8 cellular contexts compared by ENCODE assay signal in genomic region chr1:224700915-224701531, GRCh38.
DNase-seq lines count a peak whose midpoint lies in the region; ATAC-seq and TF ChIP-seq lines count a peak whose summit lies in the region.

No MANE protein-coding gene starts in this region.

- H3K9me2 ChIP-seq in SK-N-SH = no peaks in the 10 kb centered on the region

- no peak for TF ChIP-seq EP300 in SK-N-SH (IDR thresholded peaks at IDR 0.05; ENCODE audit: borderline replicate concordance in 1 of 2, low read depth in 1 of 2, low read length in 1 of 2)

- peaks cover 28% of the 10 kb centered on the region for H3K36me3 Mint-ChIP-seq in HFFc6 (ENCODE audit: low read depth)
- no peaks in the 10 kb centered on the region for H3K36me3 Mint-ChIP-seq in activated T-cell treated with anti-CD3 and anti-CD28 coated beads, Interleukin-2, amount 50 U/mL, for 4 hours (ENCODE audit: insufficient read depth)

- H3K4me3 Mint-ChIP-seq in HFFc6 = no peak overlapping the region
- no peak overlapping the region for H3K4me3 Mint-ChIP-seq in activated T-cell treated with anti-CD3 and anti-CD28 coated beads, Interleukin-2, amount 50 U/mL, for 4 hours

- TF ChIP-seq CTCF in HFFc6 (IDR thresholded peaks at IDR 0.05) (peak; percentile 79), SK-N-SH (IDR thresholded peaks at IDR 0.05) (peak; percentile 55), lower lobe of right lung (IDR thresholded peaks at IDR 0.05) (peak; percentile 20), colonic mucosa (IDR thresholded peaks at IDR 0.05) (no peak)

- ATAC-seq in lower lobe of right lung = no peak
- ATAC-seq in activated CD4-positive, CD25-positive, alpha-beta regulatory T cell treated with anti-CD3 and anti-CD28 coated beads, Interleukin-2, amount 50 U/mL, for 24 hours = no peak
- ATAC-seq in activated T-cell treated with anti-CD3 and anti-CD28 coated beads, Interleukin-2, amount 50 U/mL, for 4 hours = no peak

- no peaks in the 10 kb centered on the region for H3K9me3 ChIP-seq in SK-N-SH
- no peaks in the 10 kb centered on the region for H3K9me3 ChIP-seq in lower lobe of right lung
- no peaks in the 10 kb centered on the region for H3K9me3 ChIP-seq in colonic mucosa

- H3K27me3 ChIP-seq in SK-N-SH (ENCODE audit: insufficient read depth) (no peaks in the 10 kb centered on the region), lower lobe of right lung (ENCODE audit: low read depth) (no peaks in the 10 kb centered on the region), colonic mucosa (no peaks in the 10 kb centered on the region)

- H3K9ac ChIP-seq in SK-N-SH (no peak overlapping the region), colonic mucosa (ENCODE audit: low read depth in 2 of 2, low read length in 2 of 2) (no peak overlapping the region)

- 60% methylated on average over 4 of the region's 4 CpGs for WGBS in SK-N-SH (ENCODE audit: low lambda C conversion rate)

- H3K27me3 Mint-ChIP-seq in HFFc6 (ENCODE audit: insufficient read depth) = peaks cover 1% of the 10 kb centered on the region; the same call in 1 of the 2 replicates
- peaks cover 2% of the 10 kb centered on the region for H3K27me3 Mint-ChIP-seq in activated T-cell treated with anti-CD3 and anti-CD28 coated beads, Interleukin-2, amount 50 U/mL, for 4 hours (ENCODE audit: low read depth)

- CTCF ChIA-PET in SK-N-SH (lab: Yijun Ruan, JAX) = interaction anchor here (0.8 to 3.7 kb wide), 5 partner anchors 12 to 222 kb away, joined by 3 to 19 read pairs (median 7); no protein-coding TSS in a partner anchor

- H3K79me2 ChIP-seq in SK-N-SH (ENCODE audit: insufficient read depth) = peaks cover 6% of the 10 kb centered on the region; the same call in 1 of the 2 replicates

- POLR2A ChIA-PET in SK-N-SH (lab: Yijun Ruan, JAX) = no interaction called here

- 0 out of 2 replicates have a peak overlapping the region, but pooled peaks have one; percentile 8 for H3K27ac Mint-ChIP-seq in HFFc6

- peaks cover 22% of the 10 kb centered on the region for H3K4me1 Mint-ChIP-seq in HFFc6 (ENCODE audit: low read depth)
- no peaks in the 10 kb centered on the region for H3K4me1 Mint-ChIP-seq in activated T-cell treated with anti-CD3 and anti-CD28 coated beads, Interleukin-2, amount 50 U/mL, for 4 hours (ENCODE audit: low read depth)

- H3K4me1 ChIP-seq in SK-N-SH (ENCODE audit: control insufficient read depth in 1 of 2, insufficient read depth in 2 of 2, low read depth in 1 of 2, low read length in 1 of 2) (no peaks in the 10 kb centered on the region; a peak in 1 of 4 replicates), lower lobe of right lung (no peaks in the 10 kb centered on the region), colonic mucosa (no peaks in the 10 kb centered on the region)

- H4K20me1 ChIP-seq in SK-N-SH (ENCODE audit: insufficient read depth) = peaks cover 4% of the 10 kb centered on the region

- peak; percentile 50 for TF ChIP-seq RAD21 in SK-N-SH (IDR thresholded peaks at IDR 0.05; ENCODE audit: low read length)

- peak; percentile 68 for DNase-seq in DMS 273 (lab: John Stamatoyannopoulos, UW; ENCODE audit: unreplicated experiment)
- no peak for DNase-seq in DMS 273 treated with DMSO at 0.1 percent for 48 hours (lab: John Stamatoyannopoulos, UW)
- DNase-seq in HFFc6 = no peak
- DNase-seq in SK-N-SH = peak; percentile 44
- DNase-seq in lower lobe of right lung = no peak
- no peak for DNase-seq in activated T-cell treated with anti-CD3 and anti-CD28 coated beads, Interleukin-2, amount 50 U/mL, for 4 hours
- no peak for DNase-seq in colonic mucosa

- intact Hi-C loops in lower lobe of right lung (cut with DNase I) (no loop called here), colonic mucosa (cut with DNase I) (no loop called here)

- no peak overlapping the region for H2AFZ ChIP-seq in SK-N-SH (ENCODE audit: low read depth)

- no peak overlapping the region for H3K4me2 ChIP-seq in SK-N-SH

- H3K36me3 ChIP-seq in SK-N-SH (replicated peaks in 1 of 2; ENCODE audit: control insufficient read depth in 1 of 2, insufficient read depth in 2 of 2, low read length in 1 of 2) (peaks cover 0 to 3% of the 10 kb centered on the region in 2 experiments), lower lobe of right lung (no peaks in the 10 kb centered on the region), colonic mucosa (no peaks in the 10 kb centered on the region)

- H3K9me3 Mint-ChIP-seq in HFFc6 = no peaks in the 10 kb centered on the region
- no peaks in the 10 kb centered on the region for H3K9me3 Mint-ChIP-seq in activated T-cell treated with anti-CD3 and anti-CD28 coated beads, Interleukin-2, amount 50 U/mL, for 4 hours

- H3F3A ChIP-seq in SK-N-SH (replicated peaks; ENCODE audit: insufficient read depth) = peaks cover 4% of the 10 kb centered on the region

- H3K27ac ChIP-seq in SK-N-SH (ENCODE audit: low read depth in 2 of 2, low read length in 1 of 2) (no peak overlapping the region), lower lobe of right lung (no peak overlapping the region), colonic mucosa (no peak overlapping the region)

- no peak overlapping the region for H3K4me3 ChIP-seq in SK-N-SH (ENCODE audit: low read depth in 2 of 2, low read length in 1 of 2)
- no peak overlapping the region for H3K4me3 ChIP-seq in lower lobe of right lung
- no peak overlapping the region for H3K4me3 ChIP-seq in colonic mucosa

TF ChIP-seq in SK-N-SH, 30 proteins besides CTCF, POLR2A, EP300 and RAD21:
- no peak for TF ChIP-seq NRF1 (IDR thresholded peaks at IDR 0.05; ENCODE audit: low read depth, low read length)
- 0 out of 2 replicates have a peak, but pooled peaks have one; percentile 25 for TF ChIP-seq SMC3 (IDR thresholded peaks at IDR 0.05; ENCODE audit: low read depth, low read length)
TF ChIP-seq in SK-N-SH: peak in this region for 1.

Comparison
In these comparisons a context has a peak if more than half of its experiments do, and no peak if none do; other contexts are left out.
1. DNase-seq: peak in DMS 273 (single experiment) and SK-N-SH (single experiment); none in DMS 273 treated with DMSO at 0.1 percent for 48 hours (single experiment), HFFc6 (single experiment), lower lobe of right lung (single experiment), activated T-cell treated with anti-CD3 and anti-CD28 coated beads, Interleukin-2, amount 50 U/mL, for 4 hours (single experiment) and colonic mucosa (single experiment).